20 cellular contexts compared by ENCODE assay signal in the genomic region with DNA sequence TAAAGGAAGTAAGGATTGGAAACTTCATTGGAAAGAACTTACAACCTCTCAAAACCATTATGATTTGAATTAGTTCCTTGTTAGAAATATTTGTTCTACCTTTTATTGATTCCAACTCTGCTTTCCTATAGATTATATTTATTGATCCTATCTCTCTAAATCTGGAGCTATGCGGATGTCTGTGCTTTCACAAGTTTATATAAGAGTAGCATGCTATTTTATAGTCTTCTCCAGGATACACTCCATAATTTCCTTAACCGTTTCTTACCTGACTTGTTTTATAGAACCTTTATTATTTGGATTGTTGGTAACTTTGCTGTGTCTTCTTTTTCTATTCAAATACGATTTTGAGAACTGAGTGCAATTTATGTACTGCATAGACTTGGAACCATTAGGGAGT.
DNase-seq lines count a peak whose midpoint lies in the region; TF ChIP-seq lines count a peak whose summit lies in the region.
"Had no signal": no experiment of that assay in that cellular context is flagged by ENCODE, and none has a peak within 500 bp of the region (broad histone marks: within the 10 kb centered on the region; RNA-seq: fewer than 3 reads in every experiment).

No MANE protein-coding gene starts in this region.

- no peaks in the 10 kb centered on the region for H3K79me2 ChIP-seq in mammary epithelial cell (ENCODE audit: insufficient read depth, low read length)

- WGBS in mammary epithelial cell (ENCODE audit: low coverage, missing lambda C conversion rate) = 52% methylated on average over 3 of the region's 3 CpGs
- WGBS in tibial nerve, 2 donors = 59 to 62% methylated on average over 3 of the region's 3 CpGs

- H3K4me3 ChIP-seq in mammary epithelial cell (replicated peaks in 1 of 3; ENCODE audit: insufficient read depth in 1 of 3, low read depth in 2 of 3, low read length in 3 of 3) (no peak overlapping the region), SK-N-MC (no peak overlapping the region), tibial nerve (no peak overlapping the region)
- H3K4me3 ChIP-seq: A549, GM12878, GM23338 had no signal

- H3K36me3 ChIP-seq in mammary epithelial cell (ENCODE audit: insufficient read depth, low read length) (no peaks in the 10 kb centered on the region), SK-N-MC (ENCODE audit: insufficient read depth, low read length) (peaks cover 49% of the 10 kb centered on the region), tibial nerve (no peaks in the 10 kb centered on the region)

- BruUV-seq in MCF 10A (replicated peaks; lab: Mats Ljungman, UMichigan) (no TSS peak), mammary epithelial cell (replicated peaks; lab: Mats Ljungman, UMichigan) (no TSS peak), Calu3 (replicated peaks; lab: Mats Ljungman, UMichigan) (no TSS peak)

- CTCF ChIA-PET in MCF 10A (lab: Yijun Ruan, JAX) = no interaction called here
- CTCF ChIA-PET in mammary epithelial cell (lab: Charles Lee; ENCODE audit: low non-redundant PET) = no interaction called here
- CTCF ChIA-PET in Calu3 (lab: Charles Lee) = no interaction called here

- H3K4me1 Mint-ChIP-seq in MCF 10A (ENCODE audit: insufficient read depth, unreplicated experiment) = peaks cover 11% of the 10 kb centered on the region
- peaks cover 29% of the 10 kb centered on the region for H3K4me1 Mint-ChIP-seq in Calu3 (ENCODE audit: low read depth, unreplicated experiment)
- peaks cover 39% of the 10 kb centered on the region for H3K4me1 Mint-ChIP-seq in osteocyte (ENCODE audit: unreplicated experiment)
- H3K4me1 Mint-ChIP-seq: CD4-positive, alpha-beta memory T cell; GM23338; H9 had no signal

- H3K27me3 Mint-ChIP-seq in MCF 10A (ENCODE audit: insufficient read depth, unreplicated experiment) = no peaks in the 10 kb centered on the region
- no peaks in the 10 kb centered on the region for H3K27me3 Mint-ChIP-seq in Calu3 (ENCODE audit: unreplicated experiment)
- no peaks in the 10 kb centered on the region for H3K27me3 Mint-ChIP-seq in osteocyte (ENCODE audit: unreplicated experiment)
- H3K27me3 Mint-ChIP-seq: CD4-positive, alpha-beta memory T cell had no signal

- DNase-seq in MCF 10A (ENCODE audit: unreplicated experiment) (no peak), mammary epithelial cell (no peak), Calu3 (no peak), SK-N-MC (ENCODE audit: low read depth, low spot score) (no peak), osteocyte (ENCODE audit: extremely low spot score, unreplicated experiment) (no peak), tibial nerve (ENCODE audit: low spot score in 2 of 2) (no peak), putamen (ENCODE audit: low spot score) (no peak), D341Med (ENCODE audit: low spot score) (no peak)
- DNase-seq: 8988T; C1 segment of cervical spinal cord; CD4-positive, alpha-beta memory T cell; COR-L47; DMS 273 treated with DMSO at 0.1 percent for 48 hours; DMS79; EL; GDM1; H9 had no signal

- in situ Hi-C loops in mammary epithelial cell (cut with MboI; ENCODE audit: low sequenced_read_pairs in 2 of 2) = no loop called here

- H2AFZ ChIP-seq in mammary epithelial cell (ENCODE audit: low read depth, low read length) = no peak overlapping the region
- H2AFZ ChIP-seq: GM23338 had no signal

- H3K4me3 Mint-ChIP-seq in MCF 10A (ENCODE audit: unreplicated experiment) (no peak overlapping the region), Calu3 (ENCODE audit: low read depth, unreplicated experiment) (no peak overlapping the region), osteocyte (ENCODE audit: unreplicated experiment) (no peak overlapping the region)
- H3K4me3 Mint-ChIP-seq: CD4-positive, alpha-beta memory T cell; GM23338; H9 had no signal

- no peak overlapping the region for H3K27ac ChIP-seq in mammary epithelial cell (ENCODE audit: insufficient read depth, low read depth, low read length)
- peak overlapping the region; percentile 22 for H3K27ac ChIP-seq in SK-N-MC
- no peak overlapping the region for H3K27ac ChIP-seq in tibial nerve
- H3K27ac ChIP-seq: A549 had no signal

- H3K27ac Mint-ChIP-seq in MCF 10A (ENCODE audit: low read depth, unreplicated experiment) (peak overlapping the region; percentile 68), Calu3 (ENCODE audit: unreplicated experiment) (peak overlapping the region; percentile 84), osteocyte (ENCODE audit: unreplicated experiment) (peak overlapping the region; percentile 70)
- H3K27ac Mint-ChIP-seq: CD4-positive, alpha-beta memory T cell; GM23338; H9 had no signal

- no peak for TF ChIP-seq EP300 in tibial nerve (IDR thresholded peaks at IDR 0.05)

- dilution Hi-C loops in mammary epithelial cell (cut with HindIII; ENCODE audit: low sequenced_read_pairs) = no loop called here

- no peak for TF ChIP-seq CTCF in MCF 10A (IDR thresholded peaks at IDR 0.05; ENCODE audit: unreplicated experiment)
- no peak for TF ChIP-seq CTCF in mammary epithelial cell (conservative IDR thresholded peaks at IDR 0.05 in 1 of 2, IDR thresholded peaks at IDR 0.05 in 1 of 2; ENCODE audit: extremely low read depth in 1 of 2, insufficient read depth in 1 of 2, low read depth in 1 of 2, low read length in 2 of 2)
- no peak for TF ChIP-seq CTCF in Calu3 (IDR thresholded peaks at IDR 0.05; ENCODE audit: unreplicated experiment)
- TF ChIP-seq CTCF in osteocyte (IDR thresholded peaks at IDR 0.05) = no peak
- no peak for TF ChIP-seq CTCF in tibial nerve (IDR thresholded peaks at IDR 0.05)

- no peak overlapping the region for H3K4me2 ChIP-seq in mammary epithelial cell (ENCODE audit: insufficient read depth, low read depth, low read length)
- H3K4me2 ChIP-seq: GM23338 had no signal

- H3K36me3 Mint-ChIP-seq in MCF 10A (ENCODE audit: insufficient read depth, unreplicated experiment) (no peaks in the 10 kb centered on the region), Calu3 (ENCODE audit: insufficient read depth, unreplicated experiment) (no peaks in the 10 kb centered on the region), osteocyte (ENCODE audit: unreplicated experiment) (no peaks in the 10 kb centered on the region)
- H3K36me3 Mint-ChIP-seq: CD4-positive, alpha-beta memory T cell had no signal

- H3K9me3 ChIP-seq in mammary epithelial cell (replicated peaks; ENCODE audit: insufficient read depth, low read length) = no peaks in the 10 kb centered on the region
- no peaks in the 10 kb centered on the region for H3K9me3 ChIP-seq in SK-N-MC (ENCODE audit: low read depth, low read length)
- H3K9me3 ChIP-seq in tibial nerve = no peaks in the 10 kb centered on the region
- H3K9me3 ChIP-seq: A549 had no signal

- H3K9ac ChIP-seq in mammary epithelial cell (ENCODE audit: insufficient read depth, low read length) (no peak overlapping the region), SK-N-MC (ENCODE audit: insufficient read length) (no peak overlapping the region)

- no peaks in the 10 kb centered on the region for H3K27me3 ChIP-seq in mammary epithelial cell (ENCODE audit: insufficient read depth, low read length)
- H3K27me3 ChIP-seq in tibial nerve = no peaks in the 10 kb centered on the region

- H3K9me3 Mint-ChIP-seq in MCF 10A (ENCODE audit: unreplicated experiment) (peaks cover 9% of the 10 kb centered on the region), Calu3 (ENCODE audit: low read depth, unreplicated experiment) (no peaks in the 10 kb centered on the region), osteocyte (ENCODE audit: unreplicated experiment) (no peaks in the 10 kb centered on the region)
- H3K9me3 Mint-ChIP-seq: GM23338, H9 had no signal

- H3K4me1 ChIP-seq in mammary epithelial cell (ENCODE audit: insufficient read depth, low read length) (no peaks in the 10 kb centered on the region), tibial nerve (no peaks in the 10 kb centered on the region)
- H3K4me1 ChIP-seq: A549 had no signal

- H4K20me1 ChIP-seq in mammary epithelial cell (ENCODE audit: insufficient read depth, low read length) = no peaks in the 10 kb centered on the region

- no peak for TF ChIP-seq POLR2A in tibial nerve (IDR thresholded peaks at IDR 0.05)

- intact Hi-C loops in MCF 10A (cut with micrococcal nuclease) = no loop called here
- intact Hi-C loops in mammary epithelial cell (cut with micrococcal nuclease) = no loop called here
- intact Hi-C loops in Calu3 (cut with micrococcal nuclease; ENCODE audit: unreplicated experiment) = no loop called here

- POLR2A ChIA-PET in MCF 10A (lab: Yijun Ruan, JAX) = no interaction called here
